In genomic region chr9:14296462-14296861, GRCh38 we compare ENCODE assay signal across 17 cellular contexts. TPM values are rescaled to one million over a fixed set of nuclear protein-coding genes. Genes with fewer than 3 reads are reported as not detected.
A peak's percentile ranks its signal among the peaks of the same experiment; 100 is the strongest.
DNase-seq lines count a peak whose midpoint lies in the region; ATAC-seq, FAIRE-seq and TF ChIP-seq lines count a peak whose summit lies in the region.
"Had no signal": no experiment of that assay in that cellular context is flagged by ENCODE, and none has a peak within 500 bp of the region (broad histone marks: within the 10 kb centered on the region; RNA-seq: fewer than 3 reads in every experiment).

No MANE protein-coding gene starts in this region.

- peaks cover 37% of the 10 kb centered on the region for H3K4me1 Mint-ChIP-seq in Calu3 (ENCODE audit: low read depth, unreplicated experiment)

- H3K4me1 ChIP-seq in esophagus squamous epithelium (peaks cover 0 to 63% (median 6%) of the 10 kb centered on the region in 3 donors), pancreas (peaks cover 42 to 89% (median 77%) of the 10 kb centered on the region in 3 donors)

- H3K4me3 Mint-ChIP-seq in Calu3 (ENCODE audit: low read depth, unreplicated experiment): peak overlapping the region; percentile 50
- H3K4me3 Mint-ChIP-seq: mesothelial cell of epicardium, neural crest cell had no signal

- H3K36me3 ChIP-seq in esophagus squamous epithelium (no peaks in the 10 kb centered on the region), pancreas (no peaks in the 10 kb centered on the region)
- H3K36me3 ChIP-seq: cardiac muscle cell had no signal

- WGBS in esophagus squamous epithelium, 2 donors: 21 to 31% methylated on average over 5 of the region's 5 CpGs
- 23 to 26% methylated on average over 5 of the region's 5 CpGs for WGBS in pancreas, 2 donors

- ATAC-seq in pancreas: peak; percentile 39 to 63 (median 52)
- ATAC-seq: K562; Panc1; stimulated activated naive CD8-positive, alpha-beta T cell treated with anti-CD3 and anti-CD28 coated beads, Interleukin-15, Interleukin-2, amounts not matched to agents 100 U/mL and 50 U/mL, for 24 hours had no signal

- peak overlapping the region; percentile 65 for H3K27ac Mint-ChIP-seq in Calu3 (ENCODE audit: unreplicated experiment)
- H3K27ac Mint-ChIP-seq: mesothelial cell of epicardium had no signal

- H3K27ac ChIP-seq in esophagus squamous epithelium (peak overlapping the region in 3 of 4 donors; percentile 4 to 29 (median 14)), pancreas (peak overlapping the region; percentile 7 to 93 (median 44))
- H3K27ac ChIP-seq: cardiac muscle cell had no signal

- H3K36me3 Mint-ChIP-seq in Calu3 (ENCODE audit: insufficient read depth, unreplicated experiment): peaks cover 13% of the 10 kb centered on the region

- no peak for FAIRE-seq in pancreas (lab: Jason Lieb, UNC)
- FAIRE-seq: G401.6, K562 had no signal

- TF ChIP-seq POLR2A in esophagus squamous epithelium (IDR thresholded peaks at IDR 0.05): no peak

- DNase-seq in Calu3 (peak; percentile 69), NCI-H345 treated with DMSO at 0.1 percent for 48 hours (lab: John Stamatoyannopoulos, UW; ENCODE audit: unreplicated experiment) (peak; percentile 6), esophagus squamous epithelium (lab: John Stamatoyannopoulos, UW) (no peak), pancreas (peak; percentile 74 to 86 (median 78)), retina (no peak), NCI-H774 (lab: John Stamatoyannopoulos, UW) (no peak), cerebellum (ENCODE audit: low spot score) (no peak)
- DNase-seq: effector CD8-positive, alpha-beta T cell; NCI-H1930; SK-N-SH; stimulated activated naive CD8-positive, alpha-beta T cell treated with anti-CD3 and anti-CD28 coated beads, Interleukin-15, Interleukin-2, amounts not matched to agents 100 U/mL and 50 U/mL, for 24 hours had no signal

- no peaks in the 10 kb centered on the region for H3K9me3 Mint-ChIP-seq in Calu3 (ENCODE audit: low read depth, unreplicated experiment)
- H3K9me3 Mint-ChIP-seq: mesothelial cell of epicardium, neural crest cell had no signal

- intact Hi-C loops in Calu3 (cut with micrococcal nuclease; ENCODE audit: unreplicated experiment) (no loop called here), esophagus squamous epithelium (cut with DNase I) (no loop called here), pancreas (cut with DNase I) (no loop called here)

- H3K27me3 Mint-ChIP-seq in Calu3 (ENCODE audit: unreplicated experiment): no peaks in the 10 kb centered on the region

- H3K27me3 ChIP-seq in esophagus squamous epithelium (no peaks in the 10 kb centered on the region), pancreas (no peaks in the 10 kb centered on the region)
- H3K27me3 ChIP-seq: cardiac muscle cell had no signal

- H3K9me3 ChIP-seq in esophagus squamous epithelium (no peaks in the 10 kb centered on the region), pancreas (no peaks in the 10 kb centered on the region)
- H3K9me3 ChIP-seq: SK-N-SH had no signal

- CTCF ChIA-PET in Calu3 (lab: Charles Lee): no interaction called here

- no peak for TF ChIP-seq CTCF in Calu3 (IDR thresholded peaks at IDR 0.05; ENCODE audit: unreplicated experiment)
- TF ChIP-seq CTCF in esophagus squamous epithelium (IDR thresholded peaks at IDR 0.05): no peak
- TF ChIP-seq CTCF in pancreas (IDR thresholded peaks at IDR 0.05): no peak

- H3K4me3 ChIP-seq in esophagus squamous epithelium: no peak overlapping the region
- no peak overlapping the region for H3K4me3 ChIP-seq in pancreas
- H3K4me3 ChIP-seq: cardiac muscle cell, K562 had no signal

- no TSS peak for BruUV-seq in Calu3 (replicated peaks; lab: Mats Ljungman, UMichigan)

RNA-seq across cellular contexts. Expression of gene NFIB, which starts 17.5 kb away (rescaled TPM):
- total RNA-seq in Calu3 (2022) (75.8 and 76.2 TPM in 2 replicates), esophagus squamous epithelium (10 to 100 TPM; 16.8 to 38.1 (median 23.0) TPM), pancreas (10 to 100 TPM; 40.9 to 65.0 (median 53.0) TPM), cerebellum (236 TPM)
- 1 to 10 TPM; 8.9 to 10.0 TPM for polyA plus RNA-seq in pancreas

Comparison
In these comparisons a context has a peak if more than half of its experiments do, and no peak if none do; other contexts are left out.
1. DNase-seq: peak in Calu3 (single experiment), NCI-H345 treated with DMSO at 0.1 percent for 48 hours (single experiment) and pancreas (6 of 6); none in esophagus squamous epithelium (single experiment), retina (single experiment), NCI-H774 (single experiment) and cerebellum (single experiment).